18 cellular contexts compared by ENCODE assay signal in genomic region chr10:3995302-3996210, GRCh38.
DNase-seq lines count a peak whose midpoint lies in the region; ATAC-seq and TF ChIP-seq lines count a peak whose summit lies in the region.
"Had no signal": no experiment of that assay in that cellular context is flagged by ENCODE, and none has a peak within 500 bp of the region (broad histone marks: within the 10 kb centered on the region; RNA-seq: fewer than 3 reads in every experiment).

No MANE protein-coding gene starts in this region.

- peak overlapping the region; percentile 59 for H3K27ac Mint-ChIP-seq in dendritic cell treated with granulocyte-macrophage colony-stimulating factor and Interleukin-4, amounts not matched to agents 40 ng/mL and 50 ng/mL, for 4 days
- H3K27ac Mint-ChIP-seq in stimulated activated memory B cell treated with anti-CD40 and anti-IgM and Interleukin-4, amounts not matched to agents 10 μg/mL and 1 μg/mL and 100 μg/mL, for 72 hours = no peak overlapping the region
- H3K27ac Mint-ChIP-seq: activated CD8-positive, alpha-beta T cell treated with anti-CD3 and anti-CD28 coated beads, Interleukin-2, amount 10 ng/mL, durations not matched to agents 7 days and 5 days; H9 had no signal

- peak; percentile 38 for DNase-seq in AG09309 (ENCODE audit: low read depth)
- peak; percentile 64 for DNase-seq in NCI-H226
- DNase-seq in lung microvascular endothelial cell (ENCODE audit: low read depth in 2 of 2) = peak; percentile 61 to 80
- no peak for DNase-seq in cerebellar nuclear complex (lab: John Stamatoyannopoulos, UW)
- no peak for DNase-seq in NCI-H2081 treated with DMSO at 0.1 percent for 48 hours (lab: John Stamatoyannopoulos, UW)
- no peak for DNase-seq in activated T-cell treated with anti-CD3 and anti-CD28 coated beads, Interleukin-2, amount 50 U/mL, for 1 hour
- DNase-seq: activated CD8-positive, alpha-beta T cell treated with anti-CD3 and anti-CD28 coated beads, Interleukin-2, amount 10 ng/mL, durations not matched to agents 7 days and 5 days; activated naive CD4-positive, alpha-beta T cell; dorsolateral prefrontal cortex; H9; NCI-H1105; NCI-H510A; ovary; Peyer's patch; T1000 had no signal

- peaks cover 43% of the 10 kb centered on the region for H3K4me1 Mint-ChIP-seq in dendritic cell treated with granulocyte-macrophage colony-stimulating factor and Interleukin-4, amounts not matched to agents 40 ng/mL and 50 ng/mL, for 4 days (ENCODE audit: low read depth)
- peaks cover 16% of the 10 kb centered on the region for H3K4me1 Mint-ChIP-seq in stimulated activated memory B cell treated with anti-CD40 and anti-IgM and Interleukin-4, amounts not matched to agents 10 μg/mL and 1 μg/mL and 100 μg/mL, for 72 hours

- TF ChIP-seq CTCF in AG09309 (IDR thresholded peaks at IDR 0.05; ENCODE audit: control insufficient read depth, insufficient read depth, low read depth, low read length, missing control alignments) = no peak

- H3K9me3 Mint-ChIP-seq in dendritic cell treated with granulocyte-macrophage colony-stimulating factor and Interleukin-4, amounts not matched to agents 40 ng/mL and 50 ng/mL, for 4 days = peaks cover 9% of the 10 kb centered on the region
- peaks cover 9% of the 10 kb centered on the region for H3K9me3 Mint-ChIP-seq in stimulated activated memory B cell treated with anti-CD40 and anti-IgM and Interleukin-4, amounts not matched to agents 10 μg/mL and 1 μg/mL and 100 μg/mL, for 72 hours

- no peak overlapping the region for H3K4me3 ChIP-seq in AG09309 (ENCODE audit: control insufficient read depth, low read depth, low read length)
- H3K4me3 ChIP-seq: dorsolateral prefrontal cortex, lung, ovary, Peyer's patch had no signal

- no peak for ATAC-seq in stimulated activated memory B cell treated with anti-CD40 and anti-IgM and Interleukin-4, amounts not matched to agents 10 μg/mL and 1 μg/mL and 100 μg/mL, for 72 hours
- ATAC-seq: activated CD8-positive, alpha-beta T cell treated with anti-CD3 and anti-CD28 coated beads, Interleukin-2, amount 10 ng/mL, durations not matched to agents 7 days and 5 days had no signal

- peaks cover 6% of the 10 kb centered on the region for H3K36me3 Mint-ChIP-seq in dendritic cell treated with granulocyte-macrophage colony-stimulating factor and Interleukin-4, amounts not matched to agents 40 ng/mL and 50 ng/mL, for 4 days (ENCODE audit: low read depth)
- peaks cover 8% of the 10 kb centered on the region for H3K36me3 Mint-ChIP-seq in stimulated activated memory B cell treated with anti-CD40 and anti-IgM and Interleukin-4, amounts not matched to agents 10 μg/mL and 1 μg/mL and 100 μg/mL, for 72 hours

- H3K4me3 Mint-ChIP-seq in dendritic cell treated with granulocyte-macrophage colony-stimulating factor and Interleukin-4, amounts not matched to agents 40 ng/mL and 50 ng/mL, for 4 days = no peak overlapping the region
- no peak overlapping the region for H3K4me3 Mint-ChIP-seq in stimulated activated memory B cell treated with anti-CD40 and anti-IgM and Interleukin-4, amounts not matched to agents 10 μg/mL and 1 μg/mL and 100 μg/mL, for 72 hours
- H3K4me3 Mint-ChIP-seq: activated CD8-positive, alpha-beta T cell treated with anti-CD3 and anti-CD28 coated beads, Interleukin-2, amount 10 ng/mL, durations not matched to agents 7 days and 5 days; H9 had no signal

- intact Hi-C loops in dendritic cell treated with granulocyte-macrophage colony-stimulating factor and Interleukin-4, amounts not matched to agents 40 ng/mL and 50 ng/mL, for 4 days (cut with micrococcal nuclease) = no loop called here

- peaks cover 13% of the 10 kb centered on the region for H3K27me3 Mint-ChIP-seq in dendritic cell treated with granulocyte-macrophage colony-stimulating factor and Interleukin-4, amounts not matched to agents 40 ng/mL and 50 ng/mL, for 4 days
- H3K27me3 Mint-ChIP-seq in stimulated activated memory B cell treated with anti-CD40 and anti-IgM and Interleukin-4, amounts not matched to agents 10 μg/mL and 1 μg/mL and 100 μg/mL, for 72 hours = no peaks in the 10 kb centered on the region

Comparison
In these comparisons a context has a peak if more than half of its experiments do, and no peak if none do; other contexts are left out.
1. DNase-seq: peak in AG09309 (single experiment), NCI-H226 (single experiment) and lung microvascular endothelial cell (2 of 2); none in cerebellar nuclear complex (0 of 2), NCI-H2081 treated with DMSO at 0.1 percent for 48 hours (single experiment) and activated T-cell treated with anti-CD3 and anti-CD28 coated beads, Interleukin-2, amount 50 U/mL, for 1 hour (single experiment).